Comparison of ENCODE assay signal across 28 cellular contexts in the genomic region with DNA sequence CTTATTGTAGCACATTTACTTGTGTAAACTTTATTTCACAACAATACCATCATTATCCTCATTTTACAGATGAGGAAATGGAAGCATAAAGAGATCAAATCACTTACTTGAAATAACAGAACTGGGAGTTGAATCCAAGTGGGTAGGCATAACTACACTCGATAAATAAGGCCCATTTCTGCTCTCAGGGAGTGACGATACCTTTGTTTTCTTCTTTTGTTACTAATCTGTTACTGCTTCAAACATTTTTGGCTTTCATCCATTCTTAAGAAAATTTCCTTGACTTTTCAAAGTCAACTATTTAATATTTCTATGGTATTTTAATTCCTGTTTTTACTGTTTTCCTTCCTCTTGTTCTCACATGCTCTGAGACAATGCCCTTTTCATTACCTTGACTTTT.
"Had no signal": no experiment of that assay in that cellular context is flagged by ENCODE, and none has a peak within 500 bp of the region (broad histone marks: within the 10 kb centered on the region; RNA-seq: fewer than 3 reads in every experiment).

No MANE protein-coding gene starts in this region.

- H3K9me3 ChIP-seq: ovary, right lobe of liver, suprapubic skin, testis, tibial artery, transverse colon, upper lobe of right lung, uterus had no signal

- H3K4me3 ChIP-seq: neural progenitor cell, ovary, psoas muscle, right lobe of liver, skin epidermis, smooth muscle cell, spleen, suprapubic skin, testis, tibial artery, transverse colon, upper lobe of right lung, uterus had no signal

- H3K27me3 ChIP-seq: neural progenitor cell, ovary, right lobe of liver, spleen, suprapubic skin, testis, tibial artery, transverse colon, upper lobe of right lung, uterus had no signal

- DNase-seq: natural killer cell; occipital lobe; ovary; posterior cingulate gyrus; psoas muscle; right cardiac atrium; right lobe of liver; spleen; stimulated activated CD4-positive, alpha-beta T cell treated with anti-CD3 and anti-CD28 coated beads, Interleukin-12 subunit alpha, Interleukin-12 subunit beta, amount 100 ng/mL, for 4 hours; stimulated activated CD4-positive, alpha-beta T cell treated with anti-CD3 and anti-CD28 coated beads, Interleukin-1b, Interleukin-23, amount 100 ng/mL, for 48 hours; stimulated activated CD4-positive, alpha-beta T cell treated with anti-CD3 and anti-CD28 coated beads, Interleukin-4, amount 100 ng/mL, for 1 hour; stimulated activated CD4-positive, alpha-beta T cell treated with anti-CD3 and anti-CD28 coated beads, Interleukin-4, amount 100 ng/mL, for 4 hours; stimulated activated CD8-positive, alpha-beta memory T cell treated with anti-CD3 and anti-CD28 coated beads, Interleukin-4, amount 100 ng/mL, for 48 hours; stimulated activated naive CD4-positive, alpha-beta T cell; stimulated activated naive CD8-positive, alpha-beta T cell treated with anti-CD3 and anti-CD28 coated beads, Interleukin-15, amount 100 ng/mL, for 72 hours; stimulated activated naive CD8-positive, alpha-beta T cell treated with anti-CD3 and anti-CD28 coated beads, Interleukin-15, Interleukin-2, amounts not matched to agents 100 U/mL and 50 U/mL, for 24 hours; substantia nigra; testis; tibial artery; upper lobe of right lung; uterus had no signal

- H3K27ac ChIP-seq: neural progenitor cell, ovary, parathyroid adenoma, psoas muscle, right lobe of liver, spleen, testis, tibial artery, upper lobe of right lung had no signal

- ATAC-seq: natural killer cell; psoas muscle; right cardiac atrium; right lobe of liver; stimulated activated memory B cell treated with anti-CD40 and anti-IgM and Interleukin-4, amounts not matched to agents 10 μg/mL and 1 μg/mL and 100 μg/mL, for 72 hours; stimulated activated naive CD8-positive, alpha-beta T cell treated with anti-CD3 and anti-CD28 coated beads, Interleukin-15, amount 100 ng/mL, for 72 hours; stimulated activated naive CD8-positive, alpha-beta T cell treated with anti-CD3 and anti-CD28 coated beads, Interleukin-15, Interleukin-2, amounts not matched to agents 100 U/mL and 50 U/mL, for 24 hours; upper lobe of right lung had no signal

- H3K4me2 ChIP-seq: neural progenitor cell, smooth muscle cell had no signal

- H3K4me1 ChIP-seq: parathyroid adenoma, psoas muscle, right lobe of liver, spleen, suprapubic skin, testis, tibial artery, upper lobe of right lung, uterus had no signal

- H3K36me3 ChIP-seq: neural progenitor cell, ovary, right lobe of liver, spleen, suprapubic skin, tibial artery, transverse colon, upper lobe of right lung, uterus had no signal
